ENCODE assay signal across 35 cellular contexts in the genomic region with DNA sequence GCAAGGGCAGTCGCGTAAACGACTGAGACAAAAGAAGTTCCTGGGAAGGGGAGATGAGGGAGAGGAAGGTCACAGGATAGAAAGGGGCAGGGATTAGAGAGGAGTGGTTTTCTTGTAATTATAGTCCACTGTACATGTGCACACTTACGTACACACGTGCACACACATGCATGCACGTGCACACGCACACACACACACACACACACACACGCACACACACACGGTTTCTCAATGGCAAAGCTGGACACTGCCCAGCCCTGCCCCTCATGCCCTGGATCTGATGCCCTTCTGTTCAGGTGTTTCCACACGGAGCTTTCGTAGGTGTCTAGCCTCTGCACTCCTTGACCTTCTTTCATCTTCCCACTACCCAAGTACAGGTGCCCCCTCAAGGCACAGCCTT. TPM values are rescaled to one million over a fixed set of nuclear protein-coding genes. Genes with fewer than 3 reads are reported as not detected.
"Had no signal": no experiment of that assay in that cellular context is flagged by ENCODE, and none has a peak within 500 bp of the region (broad histone marks: within the 10 kb centered on the region; RNA-seq: fewer than 3 reads in every experiment).

No MANE protein-coding gene starts in this region.

- H3K4me3 Mint-ChIP-seq: activated CD4-positive, alpha-beta T cell treated with anti-CD3 and anti-CD28 coated beads, Interleukin-2, amount 10 ng/mL, durations not matched to agents 24 days and 14 days; activated CD8-positive, alpha-beta T cell treated with anti-CD3 and anti-CD28 coated beads for 36 hours; activated naive CD4-positive, alpha-beta T cell treated with anti-CD3 and anti-CD28 coated beads, Interleukin-2, amount 50 U/mL, for 24 hours; activated naive CD8-positive, alpha-beta T cell treated with anti-CD3 and anti-CD28 coated beads, Interleukin-2, amount 10 ng/mL, durations not matched to agents 7 days and 5 days; activated T-cell treated with anti-CD3 and anti-CD28 coated beads, Interleukin-2, amount 50 U/mL, for 24 hours; T-helper 1 cell treated with Interleukin-12 subunit alpha and Interleukin-12 subunit beta and Interleukin-4 antibody, amounts not matched to agents 30 μg/mL and 1 μg/mL, for 36 hours; T-helper 2 cell treated with Interferon-gamma antibody and Interleukin-4, amounts not matched to agents 5 μg/mL and 100 μg/mL, for 36 hours had no signal

- H3K27me3 ChIP-seq: body of pancreas, MG63, Peyer's patch, SJSA1 had no signal

- H3K9me3 Mint-ChIP-seq: activated CD4-positive, alpha-beta T cell treated with anti-CD3 and anti-CD28 coated beads, Interleukin-2, amount 10 ng/mL, durations not matched to agents 24 days and 14 days; activated CD8-positive, alpha-beta T cell treated with anti-CD3 and anti-CD28 coated beads for 36 hours; activated naive CD4-positive, alpha-beta T cell treated with anti-CD3 and anti-CD28 coated beads, Interleukin-2, amount 50 U/mL, for 24 hours; activated naive CD8-positive, alpha-beta T cell treated with anti-CD3 and anti-CD28 coated beads, Interleukin-2, amount 10 ng/mL, durations not matched to agents 7 days and 5 days; activated T-cell treated with anti-CD3 and anti-CD28 coated beads, Interleukin-2, amount 50 U/mL, for 24 hours; activated T-helper 2 cell treated with anti-CD3 and anti-CD28 coated beads, Interferon-gamma antibody, Interleukin-2, Interleukin-4, amounts not matched to agents 10 μg/mL and 5 μg/mL and 100 μg/mL, durations not matched to agents 14 hours and 24 hours and 36 hours; T-helper 1 cell treated with Interleukin-12 subunit alpha and Interleukin-12 subunit beta and Interleukin-4 antibody, amounts not matched to agents 30 μg/mL and 1 μg/mL, for 36 hours; T-helper 2 cell treated with Interferon-gamma antibody and Interleukin-4, amounts not matched to agents 5 μg/mL and 100 μg/mL, for 36 hours had no signal

- FAIRE-seq: astrocyte, TTC549 had no signal

- H3K27ac ChIP-seq: body of pancreas, Peyer's patch, SJSA1 had no signal

- H3K27ac Mint-ChIP-seq: activated CD4-positive, alpha-beta T cell treated with anti-CD3 and anti-CD28 coated beads, Interleukin-2, amount 10 ng/mL, durations not matched to agents 24 days and 14 days; activated CD8-positive, alpha-beta T cell treated with anti-CD3 and anti-CD28 coated beads for 36 hours; activated naive CD4-positive, alpha-beta T cell treated with anti-CD3 and anti-CD28 coated beads, Interleukin-2, amount 50 U/mL, for 24 hours; activated naive CD8-positive, alpha-beta T cell treated with anti-CD3 and anti-CD28 coated beads, Interleukin-2, amount 10 ng/mL, durations not matched to agents 7 days and 5 days; activated T-cell treated with anti-CD3 and anti-CD28 coated beads, Interleukin-2, amount 50 U/mL, for 24 hours; activated T-helper 2 cell treated with anti-CD3 and anti-CD28 coated beads, Interferon-gamma antibody, Interleukin-2, Interleukin-4, amounts not matched to agents 10 μg/mL and 5 μg/mL and 100 μg/mL, durations not matched to agents 14 hours and 24 hours and 36 hours; T-helper 1 cell treated with Interleukin-12 subunit alpha and Interleukin-12 subunit beta and Interleukin-4 antibody, amounts not matched to agents 30 μg/mL and 1 μg/mL, for 36 hours; T-helper 2 cell treated with Interferon-gamma antibody and Interleukin-4, amounts not matched to agents 5 μg/mL and 100 μg/mL, for 36 hours had no signal

- H3K4me1 ChIP-seq: body of pancreas, Peyer's patch, SJSA1 had no signal

- H3K4me2 ChIP-seq: SK-N-SH had no signal

- H3K9ac ChIP-seq: SK-N-SH had no signal

- H3K36me3 ChIP-seq: MG63, Peyer's patch, SJSA1 had no signal

- H3K27me3 Mint-ChIP-seq: activated naive CD4-positive, alpha-beta T cell treated with anti-CD3 and anti-CD28 coated beads, Interleukin-2, amount 50 U/mL, for 24 hours had no signal

- DNase-seq: activated CD4-positive, alpha-beta T cell treated with anti-CD3 and anti-CD28 coated beads, Interleukin-2, amount 10 ng/mL, durations not matched to agents 24 days and 14 days; activated CD4-positive, alpha-beta T cell treated with anti-CD3 and anti-CD28 coated beads, Interleukin-2, amount 50 U/mL, for 4 hours; activated CD8-positive, alpha-beta T cell treated with anti-CD3 and anti-CD28 coated beads for 36 hours; activated gamma-delta T cell; activated naive CD4-positive, alpha-beta T cell treated with Interleukin-2 at 50 U/mL for 16 hours; activated naive CD8-positive, alpha-beta T cell treated with anti-CD3 and anti-CD28 coated beads, Interleukin-2, amount 10 ng/mL, durations not matched to agents 7 days and 5 days; activated T-cell treated with anti-CD3 and anti-CD28 coated beads, Interleukin-2, amount 50 U/mL, for 24 hours; body of pancreas; central memory CD4-positive, alpha-beta T cell; MG63; NCI-H1048; NCI-H1105 treated with DMSO at 0.1 percent for 48 hours; NCI-H1436 treated with DMSO at 0.1 percent for 48 hours; NCI-H1694 treated with DMSO at 0.1 percent for 48 hours; NCI-H2029; NCI-H345; NCI-H526; NCI-H748 treated with DMSO at 0.1 percent for 48 hours; NK-92 treated with Interleukin-12 subunit alpha and Interleukin-12 subunit beta, amount 100 ng/mL, for 24 hours; PC-3; Peyer's patch; RPMI8226; SHP77 treated with DMSO at 0.1 percent for 48 hours; SK-N-SH had no signal

- H3K9me3 ChIP-seq: body of pancreas, MG63, Peyer's patch, SJSA1, SK-N-SH had no signal

- H3K36me3 Mint-ChIP-seq: activated naive CD8-positive, alpha-beta T cell treated with anti-CD3 and anti-CD28 coated beads, Interleukin-2, amount 10 ng/mL, durations not matched to agents 7 days and 5 days had no signal

- H3K4me3 ChIP-seq: body of pancreas, MG63, Peyer's patch, SJSA1 had no signal

- ATAC-seq: activated CD8-positive, alpha-beta T cell treated with anti-CD3 and anti-CD28 coated beads for 36 hours; body of pancreas; PC-3 had no signal

RNA-seq across cellular contexts. Expression of gene OR2B11, which starts 3.9 kb away (rescaled TPM):
- total RNA-seq: activated CD4-positive, alpha-beta T cell treated with anti-CD3 and anti-CD28 coated beads, Interleukin-2, amount 10 ng/mL, durations not matched to agents 24 days and 14 days; activated CD8-positive, alpha-beta memory T cell treated with anti-CD3 and anti-CD28 coated beads for 36 hours; activated CD8-positive, alpha-beta T cell treated with anti-CD3 and anti-CD28 coated beads for 36 hours; activated naive CD8-positive, alpha-beta T cell treated with anti-CD3 and anti-CD28 coated beads, Interleukin-2, amount 10 ng/mL, durations not matched to agents 7 days and 5 days; activated T-helper 2 cell treated with anti-CD3 and anti-CD28 coated beads, Interferon-gamma antibody, Interleukin-2, Interleukin-4, amounts not matched to agents 10 μg/mL and 5 μg/mL and 100 μg/mL, durations not matched to agents 14 hours and 24 hours and 36 hours; astrocyte; body of pancreas; cerebellum; NCI-H460; PC-3; Peyer's patch; SJSA1 had no signal
- polyA plus RNA-seq: adipose tissue, SK-N-SH had no signal

RNA-seq across cellular contexts. Expression of gene NLRP3, which starts 38.0 kb away (rescaled TPM):
- total RNA-seq: NCI-H460 had no signal
